In genomic region chr12:75539889-75540288, GRCh38 we compare ENCODE assay signal across 32 cellular contexts.
"Had no signal": no experiment of that assay in that cellular context is flagged by ENCODE, and none has a peak within 500 bp of the region (broad histone marks: within the 10 kb centered on the region; RNA-seq: fewer than 3 reads in every experiment).

No MANE protein-coding gene starts in this region.

- DNase-seq: naive thymus-derived CD4-positive, alpha-beta T cell; natural killer cell; occipital lobe; ovary; posterior cingulate gyrus; psoas muscle; right cardiac atrium; right lobe of liver; sigmoid colon; spleen; stimulated activated CD4-positive, alpha-beta T cell treated with anti-CD3 and anti-CD28 coated beads, Interleukin-12 subunit alpha, Interleukin-12 subunit beta, amount 100 ng/mL, for 4 hours; stimulated activated CD4-positive, alpha-beta T cell treated with anti-CD3 and anti-CD28 coated beads, Interleukin-1b, Interleukin-23, amount 100 ng/mL, for 48 hours; stimulated activated CD4-positive, alpha-beta T cell treated with anti-CD3 and anti-CD28 coated beads, Interleukin-4, amount 100 ng/mL, for 1 hour; stimulated activated CD4-positive, alpha-beta T cell treated with anti-CD3 and anti-CD28 coated beads, Interleukin-4, amount 100 ng/mL, for 4 hours; stimulated activated CD8-positive, alpha-beta memory T cell treated with anti-CD3 and anti-CD28 coated beads, Interleukin-4, amount 100 ng/mL, for 48 hours; stimulated activated naive CD4-positive, alpha-beta T cell; stimulated activated naive CD8-positive, alpha-beta T cell treated with anti-CD3 and anti-CD28 coated beads, Interleukin-15, amount 100 ng/mL, for 72 hours; stimulated activated naive CD8-positive, alpha-beta T cell treated with anti-CD3 and anti-CD28 coated beads, Interleukin-15, Interleukin-2, amounts not matched to agents 100 U/mL and 50 U/mL, for 24 hours; substantia nigra; thyroid gland; trophoblast cell; upper lobe of left lung had no signal

- H3K9ac ChIP-seq: neural progenitor cell, parathyroid adenoma had no signal

- H3K27me3 ChIP-seq: neural progenitor cell, ovary, right lobe of liver, sigmoid colon, spleen, thyroid gland, tibial nerve, upper lobe of left lung, vagina had no signal

- H3K4me3 ChIP-seq: neural progenitor cell, ovary, psoas muscle, right lobe of liver, sigmoid colon, smooth muscle cell, spleen, thoracic aorta, thyroid gland, tibial nerve, upper lobe of left lung, vagina had no signal

- ATAC-seq: naive thymus-derived CD4-positive, alpha-beta T cell; natural killer cell; psoas muscle; right cardiac atrium; right lobe of liver; stimulated activated memory B cell treated with anti-CD40 and anti-IgM and Interleukin-4, amounts not matched to agents 10 μg/mL and 1 μg/mL and 100 μg/mL, for 72 hours; stimulated activated naive CD8-positive, alpha-beta T cell treated with anti-CD3 and anti-CD28 coated beads, Interleukin-15, amount 100 ng/mL, for 72 hours; stimulated activated naive CD8-positive, alpha-beta T cell treated with anti-CD3 and anti-CD28 coated beads, Interleukin-15, Interleukin-2, amounts not matched to agents 100 U/mL and 50 U/mL, for 24 hours had no signal

- FAIRE-seq: urothelium cell line had no signal

- H3K9me3 ChIP-seq: ovary, psoas muscle, right lobe of liver, sigmoid colon, spleen, thoracic aorta, thyroid gland, tibial nerve, upper lobe of left lung, vagina had no signal

- H3K36me3 Mint-ChIP-seq: naive thymus-derived CD4-positive, alpha-beta T cell; natural killer cell; neural progenitor cell; stimulated activated memory B cell treated with anti-CD40 and anti-IgM and Interleukin-4, amounts not matched to agents 10 μg/mL and 1 μg/mL and 100 μg/mL, for 72 hours had no signal

- H3K4me2 ChIP-seq: neural progenitor cell, smooth muscle cell had no signal

- H3K4me1 ChIP-seq: neural progenitor cell, parathyroid adenoma, psoas muscle, right lobe of liver, sigmoid colon, spleen, thyroid gland, tibial nerve, upper lobe of left lung, vagina had no signal

- H3K27ac Mint-ChIP-seq: naive thymus-derived CD4-positive, alpha-beta T cell; natural killer cell; nephron; neural progenitor cell; progenitor cell of endocrine pancreas; stimulated activated memory B cell treated with anti-CD40 and anti-IgM and Interleukin-4, amounts not matched to agents 10 μg/mL and 1 μg/mL and 100 μg/mL, for 72 hours; stimulated activated naive CD8-positive, alpha-beta T cell treated with anti-CD3 and anti-CD28 coated beads, Interleukin-15, amount 100 ng/mL, for 72 hours had no signal

- H2AFZ ChIP-seq: neural progenitor cell, parathyroid adenoma had no signal

- H3K9me3 Mint-ChIP-seq: naive thymus-derived CD4-positive, alpha-beta T cell; natural killer cell; nephron; neural progenitor cell; stimulated activated memory B cell treated with anti-CD40 and anti-IgM and Interleukin-4, amounts not matched to agents 10 μg/mL and 1 μg/mL and 100 μg/mL, for 72 hours; stimulated activated naive CD8-positive, alpha-beta T cell treated with anti-CD3 and anti-CD28 coated beads, Interleukin-15, amount 100 ng/mL, for 72 hours had no signal

- H3K27ac ChIP-seq: neural progenitor cell, ovary, parathyroid adenoma, psoas muscle, right lobe of liver, sigmoid colon, spleen, thoracic aorta, thyroid gland, tibial nerve, upper lobe of left lung, vagina had no signal

- H3K79me2 ChIP-seq: parathyroid adenoma had no signal

- H3K36me3 ChIP-seq: neural progenitor cell, ovary, right lobe of liver, sigmoid colon, spleen, thoracic aorta, thyroid gland, tibial nerve, upper lobe of left lung, vagina had no signal
